Comparison of ENCODE assay signal across 8 cellular contexts in the genomic region with DNA sequence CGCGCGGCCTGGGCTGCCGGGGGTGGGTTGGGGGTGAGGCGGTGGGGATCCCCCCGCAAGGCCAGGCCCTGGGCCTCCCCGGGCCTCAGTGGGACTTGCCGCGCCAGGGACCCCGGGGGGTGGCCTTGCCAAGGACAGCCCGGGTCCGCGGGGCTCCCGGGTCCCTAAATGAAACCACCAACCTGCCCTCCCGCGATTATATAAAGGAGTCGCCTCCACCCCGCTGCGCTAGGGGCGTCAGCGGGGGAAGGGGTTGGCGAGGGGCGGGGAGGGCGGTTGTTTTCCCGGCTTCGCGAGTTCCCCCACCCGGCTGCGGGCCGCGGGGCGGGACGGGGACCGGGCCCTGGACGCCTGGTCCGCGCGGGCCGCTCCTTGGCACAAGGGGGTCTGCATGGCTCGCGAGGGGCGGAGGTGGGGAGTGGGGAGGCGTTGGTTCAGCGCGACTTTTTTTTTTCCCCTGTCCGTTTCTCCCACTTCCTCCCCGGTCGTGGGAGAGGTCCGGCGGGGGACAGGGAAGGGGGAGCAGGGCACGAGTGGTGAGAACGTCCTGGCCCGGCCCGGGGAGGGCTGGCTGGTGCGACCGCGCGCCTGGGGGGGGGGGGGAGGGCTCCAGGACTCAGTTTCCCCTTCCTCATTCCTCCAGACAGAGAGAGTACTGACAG. TPM values are rescaled to one million over a fixed set of nuclear protein-coding genes. Genes with fewer than 3 reads are reported as not detected.
DNase-seq lines count a peak whose midpoint lies in the region; ATAC-seq and TF ChIP-seq lines count a peak whose summit lies in the region.

No MANE protein-coding gene starts in this region.

- TF ChIP-seq EP300 in gastroesophageal sphincter (IDR thresholded peaks at IDR 0.05) = no peak

- H2AK5ac ChIP-seq in trophoblast cell (ENCODE audit: low read length) = no peak overlapping the region

- peak overlapping the region; percentile 94 for H3K4me2 ChIP-seq in trophoblast cell (ENCODE audit: low read length)

- TF ChIP-seq POLR2A in gastroesophageal sphincter (IDR thresholded peaks at IDR 0.05) = peak in 1 of 2 donors; percentile 39

- H3K14ac ChIP-seq in trophoblast cell (ENCODE audit: low read length) = peak overlapping the region; percentile 34

- TF ChIP-seq CTCF in WTC11 (IDR thresholded peaks at IDR 0.05) (no peak), gastroesophageal sphincter (IDR thresholded peaks at IDR 0.05) (peak in 1 of 4 experiments; percentile 12)

- H3K18ac ChIP-seq in trophoblast cell (ENCODE audit: low read length) = peak overlapping the region; percentile 71

- H3K27ac ChIP-seq in gastroesophageal sphincter = peak overlapping the region; percentile 93 to 98 (median 96)
- H3K27ac ChIP-seq in trophoblast cell (ENCODE audit: low read depth, low read length) = no peak overlapping the region

- no peak overlapping the region for H2BK5ac ChIP-seq in trophoblast cell (ENCODE audit: low read depth, low read length, poor library complexity)

- no peaks in the 10 kb centered on the region for H3K9me3 ChIP-seq in gastroesophageal sphincter
- H3K9me3 ChIP-seq in trophoblast cell (ENCODE audit: insufficient read depth, low read depth, low read length) = no peaks in the 10 kb centered on the region

- peak overlapping the region; percentile 79 for H4K91ac ChIP-seq in trophoblast cell (ENCODE audit: low read depth, low read length)

- H3K23ac ChIP-seq in trophoblast cell (ENCODE audit: low read length) = no peak overlapping the region

- H3K4me1 Mint-ChIP-seq in WTC11 = peaks cover 19% of the 10 kb centered on the region

- no peaks in the 10 kb centered on the region for H3K9me3 Mint-ChIP-seq in WTC11

- H3K4me3 ChIP-seq in gastroesophageal sphincter (peak overlapping the region; percentile 72 to 98), trophoblast cell (ENCODE audit: low read depth, low read length) (peak overlapping the region; percentile 42)

- peak overlapping the region; percentile 84 for H4K8ac ChIP-seq in trophoblast cell (ENCODE audit: low read depth, low read length)

- H3K79me2 ChIP-seq in trophoblast cell (ENCODE audit: control insufficient read depth, insufficient read depth, low read length, poor library complexity) = peaks cover 29% of the 10 kb centered on the region

- H3K4me1 ChIP-seq in gastroesophageal sphincter (peaks cover 0 to 43% (median 17%) of the 10 kb centered on the region in 3 donors), trophoblast cell (ENCODE audit: control insufficient read depth in 1 of 2, insufficient read depth in 2 of 2, low read length in 2 of 2) (peaks cover 12 to 16% of the 10 kb centered on the region in 2 experiments)

- no peak overlapping the region for H2AFZ ChIP-seq in trophoblast cell (ENCODE audit: insufficient read depth, low read length, poor library complexity)

- peak overlapping the region; percentile 44 for H4K12ac ChIP-seq in trophoblast cell (ENCODE audit: low read depth, low read length)

- WGBS in gastroesophageal sphincter (ENCODE audit: low coverage in 1 of 2), 2 donors = 0% methylated on average over 6 to 18 of the region's 58 CpGs
- WGBS in trophoblast cell (ENCODE audit: extremely low coverage, insufficient coverage, insufficient read length) = no CpG with 5 or more reads among the region's 58 CpGs

- no peak for ATAC-seq in WTC11
- no peak for ATAC-seq in gastroesophageal sphincter
- no peak for ATAC-seq in HG03135 (IDR thresholded peaks at IDR 0.05; ENCODE audit: unreplicated experiment)
- ATAC-seq in GM21529 (IDR thresholded peaks at IDR 0.05; ENCODE audit: unreplicated experiment) = no peak

- peak overlapping the region; percentile 65 for H3K9ac ChIP-seq in trophoblast cell (ENCODE audit: low read length)

- POLR2A ChIA-PET in WTC11 (lab: Charles Lee) = no interaction called here

- no peaks in the 10 kb centered on the region for H3K36me3 Mint-ChIP-seq in WTC11

- CTCF ChIA-PET in WTC11 (lab: Charles Lee) = interaction anchor here (1.4 kb wide), 1 partner anchor 80 kb away, joined by 10 read pairs; no protein-coding TSS in a partner anchor

- peaks cover 22% of the 10 kb centered on the region for H3K79me1 ChIP-seq in trophoblast cell (ENCODE audit: low read length)

- no peak overlapping the region for H3K27ac Mint-ChIP-seq in WTC11

- H3K27me3 ChIP-seq in gastroesophageal sphincter (no peaks in the 10 kb centered on the region), trophoblast cell (ENCODE audit: insufficient read depth, low read length) (no peaks in the 10 kb centered on the region)

- peaks cover 0 to 11% of the 10 kb centered on the region in 2 donors for H3K36me3 ChIP-seq in gastroesophageal sphincter
- peaks cover 6% of the 10 kb centered on the region in 2 experiments for H3K36me3 ChIP-seq in trophoblast cell (ENCODE audit: control insufficient read depth in 1 of 2, insufficient read depth in 2 of 2, low read length in 2 of 2)

- H3K4ac ChIP-seq in trophoblast cell (ENCODE audit: low read depth, low read length) = no peak overlapping the region

- peak; percentile 84 for DNase-seq in activated CD8-positive, alpha-beta memory T cell treated with anti-CD3 and anti-CD28 coated beads for 24 hours
- no peak for DNase-seq in activated CD8-positive, alpha-beta memory T cell treated with anti-CD3 and anti-CD28 coated beads, Interleukin-2, amount 50 U/mL, for 4 hours
- DNase-seq in WTC11 (ENCODE audit: low spot score) = no peak
- no peak for DNase-seq in trophoblast cell
- no peak for DNase-seq in activated gamma-delta T cell treated with Interleukin-2 at 50 U/mL for 16 hours

- peak overlapping the region; percentile 79 for H2BK120ac ChIP-seq in trophoblast cell (ENCODE audit: insufficient read depth, low read length, poor library complexity)

- peak overlapping the region; percentile 64 for H3K4me3 Mint-ChIP-seq in WTC11

- peaks cover 30% of the 10 kb centered on the region for H3K27me3 Mint-ChIP-seq in WTC11 (ENCODE audit: low read depth)

- no peak overlapping the region for H2BK12ac ChIP-seq in trophoblast cell (ENCODE audit: low read length)

TF ChIP-seq in WTC11, 78 proteins besides CTCF, POLR2A, EP300 and RAD21 (continues in another document):
- TF ChIP-seq, protein P1, sequence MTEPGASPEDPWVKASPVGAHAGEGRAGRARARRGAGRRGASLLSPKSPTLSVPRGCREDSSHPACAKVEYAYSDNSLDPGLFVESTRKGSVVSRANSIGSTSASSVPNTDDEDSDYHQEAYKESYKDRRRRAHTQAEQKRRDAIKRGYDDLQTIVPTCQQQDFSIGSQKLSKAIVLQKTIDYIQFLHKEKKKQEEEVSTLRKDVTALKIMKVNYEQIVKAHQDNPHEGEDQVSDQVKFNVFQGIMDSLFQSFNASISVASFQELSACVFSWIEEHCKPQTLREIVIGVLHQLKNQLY (CRISPR knock-in tag; IDR thresholded peaks at IDR 0.05) = no peak
- TF ChIP-seq, protein P2, sequence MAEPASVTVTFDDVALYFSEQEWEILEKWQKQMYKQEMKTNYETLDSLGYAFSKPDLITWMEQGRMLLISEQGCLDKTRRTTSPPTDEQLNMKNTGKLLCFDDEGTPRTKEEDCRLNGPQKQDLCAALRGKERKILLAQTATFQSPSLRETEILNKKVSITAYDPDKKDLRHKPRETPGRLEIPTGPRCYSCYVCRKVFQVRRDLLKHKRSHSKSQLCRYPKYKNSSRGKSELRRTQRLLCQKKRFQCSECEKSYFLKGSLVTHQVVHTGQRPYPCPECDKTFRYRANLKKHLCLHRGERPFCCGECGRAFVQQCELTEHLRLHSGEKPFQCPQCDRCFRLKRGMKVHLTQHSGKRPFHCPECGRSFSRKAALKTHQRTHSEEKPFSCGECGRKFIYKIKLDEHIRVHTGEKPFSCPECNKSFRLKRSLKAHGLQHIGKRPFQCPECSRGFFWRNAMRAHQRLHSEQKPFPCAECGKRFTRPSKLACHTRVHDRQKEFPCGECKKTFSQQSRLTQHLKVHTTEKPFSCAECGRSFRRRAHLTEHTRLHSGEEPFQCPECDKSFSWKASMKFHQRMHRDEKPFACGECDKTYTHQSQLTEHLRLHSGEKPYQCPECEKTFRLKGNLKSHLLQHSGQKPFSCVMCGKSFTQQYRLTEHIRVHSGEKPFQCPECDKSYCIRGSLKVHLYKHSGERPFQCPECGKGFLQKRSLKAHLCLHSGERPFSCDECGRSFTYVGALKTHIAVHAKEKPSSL (CRISPR knock-in tag; conservative IDR thresholded peaks at IDR 0.05) = no peak
- TF ChIP-seq, protein P3, sequence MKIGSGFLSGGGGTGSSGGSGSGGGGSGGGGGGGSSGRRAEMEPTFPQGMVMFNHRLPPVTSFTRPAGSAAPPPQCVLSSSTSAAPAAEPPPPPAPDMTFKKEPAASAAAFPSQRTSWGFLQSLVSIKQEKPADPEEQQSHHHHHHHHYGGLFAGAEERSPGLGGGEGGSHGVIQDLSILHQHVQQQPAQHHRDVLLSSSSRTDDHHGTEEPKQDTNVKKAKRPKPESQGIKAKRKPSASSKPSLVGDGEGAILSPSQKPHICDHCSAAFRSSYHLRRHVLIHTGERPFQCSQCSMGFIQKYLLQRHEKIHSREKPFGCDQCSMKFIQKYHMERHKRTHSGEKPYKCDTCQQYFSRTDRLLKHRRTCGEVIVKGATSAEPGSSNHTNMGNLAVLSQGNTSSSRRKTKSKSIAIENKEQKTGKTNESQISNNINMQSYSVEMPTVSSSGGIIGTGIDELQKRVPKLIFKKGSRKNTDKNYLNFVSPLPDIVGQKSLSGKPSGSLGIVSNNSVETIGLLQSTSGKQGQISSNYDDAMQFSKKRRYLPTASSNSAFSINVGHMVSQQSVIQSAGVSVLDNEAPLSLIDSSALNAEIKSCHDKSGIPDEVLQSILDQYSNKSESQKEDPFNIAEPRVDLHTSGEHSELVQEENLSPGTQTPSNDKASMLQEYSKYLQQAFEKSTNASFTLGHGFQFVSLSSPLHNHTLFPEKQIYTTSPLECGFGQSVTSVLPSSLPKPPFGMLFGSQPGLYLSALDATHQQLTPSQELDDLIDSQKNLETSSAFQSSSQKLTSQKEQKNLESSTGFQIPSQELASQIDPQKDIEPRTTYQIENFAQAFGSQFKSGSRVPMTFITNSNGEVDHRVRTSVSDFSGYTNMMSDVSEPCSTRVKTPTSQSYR (CRISPR knock-in tag; IDR thresholded peaks at IDR 0.05) = no peak
- TF ChIP-seq ZNF232 (CRISPR knock-in tag; IDR thresholded peaks at IDR 0.05) = no peak
- TF ChIP-seq PRRX2 (CRISPR knock-in tag; IDR thresholded peaks at IDR 0.05) = no peak

RNA-seq across cellular contexts. Expression of a gene that starts 0.8 kb away (rescaled TPM):
- total RNA-seq in WTC11 (2021) (22.8 to 27.9 TPM (median 24.6 TPM) in 3 replicates), gastroesophageal sphincter (100 to 1,000 TPM in 1 of 4 donors, 10 to 100 TPM in 3; 65.6 to 122 (median 82.4) TPM)
- polyA plus RNA-seq in trophoblast cell (2013) = 33.3 and 34.5 TPM in 2 replicates

RNA-seq across cellular contexts. Expression of a gene that starts 56.4 kb away (rescaled TPM):
- total RNA-seq in WTC11 (2021) = 175 to 177 TPM (median 176 TPM) in 3 replicates
- 100 to 1,000 TPM in 1 of 4 donors, 10 to 100 TPM in 3; 53.3 to 112 (median 69.7) TPM for total RNA-seq in gastroesophageal sphincter
- polyA plus RNA-seq in trophoblast cell (2013) = 150 and 155 TPM in 2 replicates

RNA-seq across cellular contexts. Expression of a gene that starts 60.0 kb away (rescaled TPM):
- 45.5 to 46.0 TPM (median 45.9 TPM) in 3 replicates for total RNA-seq in WTC11 (2021)
- total RNA-seq in gastroesophageal sphincter = 10 to 100 TPM; 15.3 to 26.4 (median 16.8) TPM
- polyA plus RNA-seq in trophoblast cell (2013) = 73.6 and 81.3 TPM in 2 replicates
